ENCODE assay signal across 28 cellular contexts in genomic region chr4:187224560-187224959, GRCh38.
"Had no signal": no experiment of that assay in that cellular context is flagged by ENCODE, and none has a peak within 500 bp of the region (broad histone marks: within the 10 kb centered on the region; RNA-seq: fewer than 3 reads in every experiment).

No MANE protein-coding gene starts in this region.

- H3K36me3 ChIP-seq: neural progenitor cell, ovary, spleen, suprapubic skin, tibial artery, transverse colon, upper lobe of right lung, uterus had no signal

- H3K27me3 ChIP-seq: neural progenitor cell, ovary, spleen, suprapubic skin, testis, tibial artery, transverse colon, upper lobe of right lung, uterus had no signal

- H3K9me3 ChIP-seq: ovary, psoas muscle, suprapubic skin, testis, tibial artery, transverse colon, upper lobe of right lung, uterus had no signal

- H3K4me2 ChIP-seq: neural progenitor cell, smooth muscle cell had no signal

- ATAC-seq: natural killer cell; psoas muscle; right cardiac atrium; sciatic nerve; stimulated activated memory B cell treated with anti-CD40 and anti-IgM and Interleukin-4, amounts not matched to agents 10 μg/mL and 1 μg/mL and 100 μg/mL, for 72 hours; stimulated activated naive CD8-positive, alpha-beta T cell treated with anti-CD3 and anti-CD28 coated beads, Interleukin-15, amount 100 ng/mL, for 72 hours; stimulated activated naive CD8-positive, alpha-beta T cell treated with anti-CD3 and anti-CD28 coated beads, Interleukin-15, Interleukin-2, amounts not matched to agents 100 U/mL and 50 U/mL, for 24 hours; upper lobe of right lung had no signal

- H3K4me1 ChIP-seq: parathyroid adenoma, psoas muscle, spleen, suprapubic skin, testis, tibial artery, transverse colon, upper lobe of right lung, uterus had no signal

- H3K27ac ChIP-seq: neural progenitor cell, ovary, parathyroid adenoma, psoas muscle, skin epidermis, spleen, suprapubic skin, testis, tibial artery, transverse colon, upper lobe of right lung, uterus had no signal

- DNase-seq: natural killer cell; occipital lobe; ovary; posterior cingulate gyrus; psoas muscle; right cardiac atrium; spleen; stimulated activated CD4-positive, alpha-beta T cell treated with anti-CD3 and anti-CD28 coated beads, Interleukin-12 subunit alpha, Interleukin-12 subunit beta, amount 100 ng/mL, for 4 hours; stimulated activated CD4-positive, alpha-beta T cell treated with anti-CD3 and anti-CD28 coated beads, Interleukin-1b, Interleukin-23, amount 100 ng/mL, for 48 hours; stimulated activated CD4-positive, alpha-beta T cell treated with anti-CD3 and anti-CD28 coated beads, Interleukin-4, amount 100 ng/mL, for 1 hour; stimulated activated CD4-positive, alpha-beta T cell treated with anti-CD3 and anti-CD28 coated beads, Interleukin-4, amount 100 ng/mL, for 4 hours; stimulated activated CD8-positive, alpha-beta memory T cell treated with anti-CD3 and anti-CD28 coated beads, Interleukin-4, amount 100 ng/mL, for 48 hours; stimulated activated naive CD4-positive, alpha-beta T cell; stimulated activated naive CD8-positive, alpha-beta T cell treated with anti-CD3 and anti-CD28 coated beads, Interleukin-15, amount 100 ng/mL, for 72 hours; stimulated activated naive CD8-positive, alpha-beta T cell treated with anti-CD3 and anti-CD28 coated beads, Interleukin-15, Interleukin-2, amounts not matched to agents 100 U/mL and 50 U/mL, for 24 hours; substantia nigra; testis; tibial artery; transverse colon; upper lobe of right lung; uterus had no signal

- H3K79me2 ChIP-seq: parathyroid adenoma had no signal

- H2AFZ ChIP-seq: neural progenitor cell, parathyroid adenoma had no signal

- H3K4me3 ChIP-seq: neural progenitor cell, ovary, psoas muscle, skin epidermis, smooth muscle cell, spleen, suprapubic skin, testis, tibial artery, transverse colon, upper lobe of right lung, uterus had no signal

- H3K9ac ChIP-seq: neural progenitor cell, parathyroid adenoma had no signal
